In the genomic region with DNA sequence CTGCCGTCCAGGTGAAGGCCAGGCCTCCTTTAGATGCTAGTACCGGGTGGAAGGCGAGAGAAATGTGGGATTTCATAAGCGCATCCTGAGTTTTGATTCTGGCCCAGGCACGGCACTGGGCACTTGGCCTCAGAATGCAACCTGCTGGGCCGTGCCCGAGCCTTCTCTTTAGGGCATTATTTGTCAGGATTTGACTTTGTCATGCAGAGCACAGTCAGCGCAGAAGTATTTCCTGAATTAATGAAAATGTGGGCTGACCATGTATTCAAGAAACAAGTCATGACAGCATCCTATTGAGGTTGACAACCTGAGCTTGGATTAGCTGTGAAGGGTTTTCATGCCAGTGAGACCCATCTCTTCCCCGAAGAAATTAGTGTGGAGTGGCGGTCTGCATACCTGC, we compare ENCODE assay signal across 22 cellular contexts. TPM values are rescaled to one million over a fixed set of nuclear protein-coding genes. Genes with fewer than 3 reads are reported as not detected.
DNase-seq lines count a peak whose midpoint lies in the region; ATAC-seq and TF ChIP-seq lines count a peak whose summit lies in the region.
"Had no signal": no experiment of that assay in that cellular context is flagged by ENCODE, and none has a peak within 500 bp of the region (broad histone marks: within the 10 kb centered on the region; RNA-seq: fewer than 3 reads in every experiment).

No MANE protein-coding gene starts in this region.

- no peak overlapping the region for H2AFZ ChIP-seq in IMR-90 (replicated peaks; ENCODE audit: low read length, poor library complexity)

- peaks cover 5% of the 10 kb centered on the region for H3K4me1 ChIP-seq in IMR-90 (ENCODE audit: control insufficient read depth, insufficient read depth, low read length)
- H3K4me1 ChIP-seq: adrenal gland, right atrium auricular region had no signal

- H3K4ac ChIP-seq in IMR-90 (ENCODE audit: low read depth, low read length), result no peak overlapping the region

- no peak overlapping the region for H3K9ac ChIP-seq in IMR-90 (ENCODE audit: low read depth, low read length)

- H3K4me2 ChIP-seq in IMR-90 (ENCODE audit: low read depth, low read length), result no peak overlapping the region

- no peak overlapping the region for H3K56ac ChIP-seq in IMR-90 (ENCODE audit: extremely low read depth, insufficient read depth, low read length)

- dilution Hi-C loops in IMR-90 (cut with HindIII; ENCODE audit: low sequenced_read_pairs, unreplicated experiment), result no loop called here

- H3K14ac ChIP-seq in IMR-90 (replicated peaks; ENCODE audit: low read depth, low read length), result no peak overlapping the region

- TF ChIP-seq RAD21 in IMR-90 (IDR thresholded peaks at IDR 0.05; ENCODE audit: low read length), result no peak

- BruUV-seq in IMR-90 (replicated peaks; lab: Mats Ljungman, UMichigan), result no TSS peak

- in situ Hi-C loops in IMR-90 (cut with MboI; ENCODE audit: low sequenced_read_pairs) (no loop called here), astrocyte of the cerebellum (cut with HindIII; ENCODE audit: low sequenced_read_pairs) (no loop called here)

- H3K4me3 ChIP-seq in IMR-90 (ENCODE audit: insufficient read depth, low read depth, low read length) (no peak overlapping the region), astrocyte of the cerebellum (ENCODE audit: low read depth, low read length) (no peak overlapping the region), fibroblast of pulmonary artery (replicated peaks; ENCODE audit: low read depth, low read length) (no peak overlapping the region)
- H3K4me3 ChIP-seq: adrenal gland, gastrocnemius medialis, GM12878, right atrium auricular region had no signal

- peaks cover 18% of the 10 kb centered on the region; the same call in 1 of the 2 replicates for H3K36me3 ChIP-seq in IMR-90 (ENCODE audit: control insufficient read depth, insufficient read depth, low read length)

- no peak overlapping the region for H3K27ac ChIP-seq in IMR-90 (ENCODE audit: insufficient read depth, low read length)
- H3K27ac ChIP-seq: adrenal gland, right atrium auricular region had no signal

- H3K9me1 ChIP-seq in IMR-90 (ENCODE audit: insufficient read depth, low read length), result peaks cover 11% of the 10 kb centered on the region; the same call in 1 of the 2 replicates

- ATAC-seq in IMR-90 (ENCODE audit: low read depth) (no peak), HG03571 (IDR thresholded peaks at IDR 0.05; ENCODE audit: unreplicated experiment) (no peak)
- ATAC-seq: activated CD4-positive, CD25-positive, alpha-beta regulatory T cell treated with anti-CD3 and anti-CD28 coated beads, Interleukin-2, amount 50 U/mL, for 24 hours; activated CD8-positive, alpha-beta T cell treated with anti-CD3 and anti-CD28 coated beads, Interleukin-2, amount 10 ng/mL, durations not matched to agents 7 days and 5 days had no signal

- no peak overlapping the region for H2BK20ac ChIP-seq in IMR-90 (ENCODE audit: low read depth, low read length)

- peaks cover 5% of the 10 kb centered on the region; the same call in 1 of the 2 replicates for H4K20me1 ChIP-seq in IMR-90 (ENCODE audit: insufficient read depth, low read length)

- H4K91ac ChIP-seq in IMR-90 (ENCODE audit: insufficient read depth, low read depth, low read length), result no peak overlapping the region

- DNase-seq in IMR-90 (peak; percentile 24), astrocyte of the cerebellum (ENCODE audit: low read depth) (peak; percentile 50), fibroblast of pulmonary artery (ENCODE audit: low read depth) (peak; percentile 29), renal cortical epithelial cell (ENCODE audit: low read depth) (peak; percentile 9), DMS79 (lab: John Stamatoyannopoulos, UW) (no peak)
- DNase-seq in activated naive CD4-positive, alpha-beta T cell treated with Interleukin-2 at 50 U/mL for 16 hours, result no peak
- DNase-seq: activated CD8-positive, alpha-beta T cell treated with anti-CD3 and anti-CD28 coated beads, Interleukin-2, amount 10 ng/mL, durations not matched to agents 7 days and 5 days; activated T-cell treated with anti-CD3 and anti-CD28 coated beads, Interleukin-2, amount 50 U/mL, for 1 hour; adrenal gland; CD4-positive, alpha-beta memory T cell; central memory CD4-positive, alpha-beta T cell; mesenchymal stem cell; NCI-H146; NCI-H526 treated with DMSO at 0.1 percent for 48 hours; stimulated activated CD4-positive, alpha-beta T cell treated with anti-CD3 and anti-CD28 coated beads, Interleukin-4, amount 100 ng/mL, for 24 hours; stimulated activated naive CD4-positive, alpha-beta T cell treated with Interleukin-2 at 50 U/mL for 16 hours; T1000 had no signal

- no peak for TF ChIP-seq CTCF in IMR-90 (conservative IDR thresholded peaks at IDR 0.05; ENCODE audit: low read depth, low read length)
- TF ChIP-seq CTCF in astrocyte of the cerebellum (IDR thresholded peaks at IDR 0.05; ENCODE audit: low read depth, low read length, missing control alignments), result no peak
- no peak for TF ChIP-seq CTCF in fibroblast of pulmonary artery (IDR thresholded peaks at IDR 0.05; ENCODE audit: low read length, missing control alignments)

- intact Hi-C loops in IMR-90 (cut with micrococcal nuclease), result no loop called here

- H3K79me1 ChIP-seq in IMR-90 (ENCODE audit: low read depth in 1 of 2, low read length in 2 of 2), result 0 out of 4 replicates have a peak, but pooled peaks cover 0 to 3% of the 10 kb centered on the region in 2 experiments

- no peak overlapping the region for H2BK120ac ChIP-seq in IMR-90 (ENCODE audit: low read depth, low read length)

- CTCF ChIA-PET in IMR-90 (lab: Yijun Ruan, JAX), result interaction anchor here (0.6 kb wide), 1 partner anchor 11 kb away, joined by 7 read pairs; no protein-coding TSS in a partner anchor

- no peak overlapping the region for H2BK15ac ChIP-seq in IMR-90 (ENCODE audit: low read depth, low read length)

- no peak overlapping the region for H2AK9ac ChIP-seq in IMR-90 (replicated peaks; ENCODE audit: low read depth, low read length, poor library complexity)

- H4K8ac ChIP-seq in IMR-90 (ENCODE audit: low read depth in 2 of 2, low read length in 2 of 2), result no peak overlapping the region

- no peaks in the 10 kb centered on the region for H3K27me3 ChIP-seq in IMR-90 (ENCODE audit: control insufficient read depth, insufficient read depth, low read length)
- H3K27me3 ChIP-seq: adrenal gland, gastrocnemius medialis, right atrium auricular region had no signal

- no peak overlapping the region; the same call in 1 of the 2 replicates for H2AK5ac ChIP-seq in IMR-90 (ENCODE audit: low read depth, low read length)

- no peak overlapping the region for H3K23ac ChIP-seq in IMR-90 (ENCODE audit: low read depth, low read length)

- H2BK5ac ChIP-seq in IMR-90 (ENCODE audit: low read depth, low read length, poor library complexity, severe bottlenecking), result no peak overlapping the region

- WGBS in IMR-90 (ENCODE audit: extremely low coverage in 2 of 2, insufficient read length in 1 of 2), 2 experiments, result 100% methylated on average over 6 of the region's 10 CpGs; no CpG with 5 or more reads in 1 of the 2 experiments

- no peak for TF ChIP-seq POLR2A in IMR-90 (IDR thresholded peaks at IDR 0.05; ENCODE audit: low read depth, low read length)

- POLR2A ChIA-PET in IMR-90 (lab: Charles Lee; ENCODE audit: unreplicated experiment), result no interaction called here

- no peaks in the 10 kb centered on the region for H3K9me3 ChIP-seq in IMR-90 (ENCODE audit: control insufficient read depth, insufficient read depth, low read length)
- H3K9me3 ChIP-seq: adrenal gland, gastrocnemius medialis, right atrium auricular region had no signal

- H3K18ac ChIP-seq in IMR-90 (ENCODE audit: low read depth, low read length), result no peak overlapping the region

- no peak overlapping the region for H4K5ac ChIP-seq in IMR-90 (ENCODE audit: low read depth, low read length)

TF ChIP-seq in IMR-90, 13 proteins besides CTCF, POLR2A, EP300 and RAD21:
- no peak for TF ChIP-seq RCOR1 (IDR thresholded peaks at IDR 0.05; ENCODE audit: insufficient replicate concordance, low read length)
- TF ChIP-seq FOS (IDR thresholded peaks at IDR 0.05; ENCODE audit: low read depth, low read length), result no peak
- TF ChIP-seq SMC3 (IDR thresholded peaks at IDR 0.05; ENCODE audit: low read depth, low read length), result no peak

RNA-seq across cellular contexts. Expression of a gene that starts 34.4 kb away (rescaled TPM):
- total RNA-seq in IMR-90 (2012; rRNA removed) (48.2 and 57.2 TPM in 2 replicates), renal cortical epithelial cell (61.3 and 69.0 TPM in 2 replicates)
- polyA plus RNA-seq in IMR-90 (2012; rRNA removed), result 36.0 and 43.3 TPM in 2 replicates
- polyA plus RNA-seq in IMR-90 (2012; cell fraction: cytosol; rRNA removed), result 46.6 and 63.4 TPM in 2 replicates
- polyA plus RNA-seq in IMR-90 (2012; cell fraction: nucleus; rRNA removed; ENCODE audit: low replicate concordance), result 28.6 and 29.2 TPM in 2 replicates

RNA-seq across cellular contexts. Expression of a gene that starts 53.2 kb away (rescaled TPM):
- total RNA-seq in IMR-90 (2012; rRNA removed) (9.9 and 11.9 TPM in 2 replicates), renal cortical epithelial cell (9.2 and 30.6 TPM in 2 replicates)
- 12.7 and 13.8 TPM in 2 replicates for polyA plus RNA-seq in IMR-90 (2012; rRNA removed)
- polyA plus RNA-seq in IMR-90 (2012; cell fraction: cytosol; rRNA removed), result 5.2 and 24.9 TPM in 2 replicates
- polyA plus RNA-seq in IMR-90 (2012; cell fraction: nucleus; rRNA removed; ENCODE audit: low replicate concordance), result 23.3 and 51.0 TPM in 2 replicates

Comparison
In these comparisons a context has a peak if more than half of its experiments do, and no peak if none do; other contexts are left out.
1. DNase-seq: peak in IMR-90 (single experiment), astrocyte of the cerebellum (single experiment), fibroblast of pulmonary artery (single experiment) and renal cortical epithelial cell (single experiment); none in DMS79 (single experiment) and activated naive CD4-positive, alpha-beta T cell treated with Interleukin-2 at 50 U/mL for 16 hours (single experiment).